In genomic region chr1:29356663-29357062, GRCh38 we compare ENCODE assay signal across 1 cellular context.
A peak's percentile ranks its signal among the peaks of the same experiment; 100 is the strongest.
TF ChIP-seq lines count a peak whose summit lies in the region.

No MANE protein-coding gene starts in this region.

TF ChIP-seq in H1, 55 proteins besides CTCF, POLR2A, EP300 and RAD21:
- TF ChIP-seq GABPA (IDR thresholded peaks at IDR 0.05; ENCODE audit: borderline replicate concordance, insufficient read depth, low read length) (no peak), EGR1 (IDR thresholded peaks at IDR 0.05; ENCODE audit: borderline replicate concordance, low read depth, low read length) (no peak), SP1 (IDR thresholded peaks at IDR 0.05; ENCODE audit: low read depth, low read length) (peak; percentile 82; the same call in 1 of the 2 replicates), E2F6 (IDR thresholded peaks at IDR 0.05) (peak; percentile 22; the same call in 1 of the 2 replicates), SP4 (IDR thresholded peaks at IDR 0.05; ENCODE audit: low read length) (peak; percentile 90), MAX (IDR thresholded peaks at IDR 0.05) (peak; percentile 22; the same call in 1 of the 2 replicates)
